32 cellular contexts compared by ENCODE assay signal in genomic region chr2:234555161-234555560, GRCh38.
"Had no signal": no experiment of that assay in that cellular context is flagged by ENCODE, and none has a peak within 500 bp of the region (broad histone marks: within the 10 kb centered on the region; RNA-seq: fewer than 3 reads in every experiment).

No MANE protein-coding gene starts in this region.

- H3K36me3 ChIP-seq: brain microvascular endothelial cell, cardiac muscle cell, SJCRH30, WERI-Rb-1 had no signal

- H3K4me3 ChIP-seq: cardiac muscle cell, SJCRH30, SK-N-MC had no signal

- H3K4me1 Mint-ChIP-seq: activated naive CD4-positive, alpha-beta T cell treated with anti-CD3 and anti-CD28 coated beads, Interleukin-2, amount 10 ng/mL, durations not matched to agents 7 days and 5 days; activated naive CD8-positive, alpha-beta T cell treated with anti-CD3 and anti-CD28 coated beads for 36 hours had no signal

- H3K36me3 Mint-ChIP-seq: activated CD4-positive, alpha-beta memory T cell treated with anti-CD3 and anti-CD28 coated beads for 36 hours; activated naive CD4-positive, alpha-beta T cell treated with anti-CD3 and anti-CD28 coated beads, Interleukin-2, amount 10 ng/mL, durations not matched to agents 7 days and 5 days; activated naive CD8-positive, alpha-beta T cell treated with anti-CD3 and anti-CD28 coated beads for 36 hours had no signal

- H3K27ac ChIP-seq: brain microvascular endothelial cell, cardiac muscle cell, SJCRH30, SK-N-MC, WERI-Rb-1 had no signal

- H3K9me3 Mint-ChIP-seq: activated naive CD8-positive, alpha-beta T cell treated with anti-CD3 and anti-CD28 coated beads for 36 hours; activated T-cell treated with anti-CD3 and anti-CD28 coated beads, Interleukin-2, amount 50 U/mL, for 4 hours had no signal

- H3K4me3 Mint-ChIP-seq: activated CD4-positive, alpha-beta memory T cell treated with anti-CD3 and anti-CD28 coated beads for 36 hours; activated CD4-positive, alpha-beta T cell treated with anti-CD3 and anti-CD28 coated beads for 36 hours; activated naive CD4-positive, alpha-beta T cell treated with anti-CD3 and anti-CD28 coated beads, Interleukin-2, amount 10 ng/mL, durations not matched to agents 7 days and 5 days; activated naive CD8-positive, alpha-beta T cell treated with anti-CD3 and anti-CD28 coated beads for 36 hours; activated T-cell treated with anti-CD3 and anti-CD28 coated beads, Interleukin-2, amount 50 U/mL, for 4 hours; activated T-helper 1 cell treated with anti-CD3 and anti-CD28 coated beads, Interleukin-12 subunit alpha, Interleukin-12 subunit beta, Interleukin-2, Interleukin-4 antibody, amounts not matched to agents 30 ng/mL and 10 ng/mL and 1 ng/mL, durations not matched to agents 14 hours and 24 hours and 36 hours; central memory CD8-positive, alpha-beta T cell had no signal

- H3K27me3 ChIP-seq: brain microvascular endothelial cell, cardiac muscle cell, SJCRH30 had no signal

- ATAC-seq: activated CD4-positive, alpha-beta T cell treated with anti-CD3 and anti-CD28 coated beads for 36 hours; activated T-cell treated with anti-CD3 and anti-CD28 coated beads, Interleukin-2, amount 50 U/mL, for 4 hours; Panc1 had no signal

- H3K27ac Mint-ChIP-seq: activated CD4-positive, alpha-beta memory T cell treated with anti-CD3 and anti-CD28 coated beads for 36 hours; activated CD4-positive, alpha-beta T cell treated with anti-CD3 and anti-CD28 coated beads for 36 hours; activated naive CD4-positive, alpha-beta T cell treated with anti-CD3 and anti-CD28 coated beads, Interleukin-2, amount 10 ng/mL, durations not matched to agents 7 days and 5 days; activated naive CD8-positive, alpha-beta T cell treated with anti-CD3 and anti-CD28 coated beads for 36 hours; activated T-helper 1 cell treated with anti-CD3 and anti-CD28 coated beads, Interleukin-12 subunit alpha, Interleukin-12 subunit beta, Interleukin-2, Interleukin-4 antibody, amounts not matched to agents 30 ng/mL and 10 ng/mL and 1 ng/mL, durations not matched to agents 14 hours and 24 hours and 36 hours had no signal

- DNase-seq: activated CD4-positive, alpha-beta memory T cell treated with anti-CD3 and anti-CD28 coated beads for 36 hours; activated CD4-positive, alpha-beta T cell treated with anti-CD3 and anti-CD28 coated beads for 36 hours; activated CD4-positive, alpha-beta T cell treated with anti-CD3 and anti-CD28 coated beads, Interleukin-2, amount 50 U/mL, for 1 hour; activated CD8-positive, alpha-beta memory T cell treated with anti-CD3 and anti-CD28 coated beads, Interleukin-2, amount 50 U/mL, for 4 hours; activated naive CD4-positive, alpha-beta T cell treated with anti-CD3 and anti-CD28 coated beads, Interleukin-2, amount 10 ng/mL, durations not matched to agents 7 days and 5 days; activated naive CD8-positive, alpha-beta T cell treated with anti-CD3 and anti-CD28 coated beads for 36 hours; activated T-cell treated with anti-CD3 and anti-CD28 coated beads for 4 hours; activated T-cell treated with anti-CD3 and anti-CD28 coated beads, Interleukin-2, amount 50 U/mL, for 4 hours; amniotic stem cell; aorta; Kasumi-1; MM.1S; NCI-H1092 treated with DMSO at 0.1 percent for 48 hours; NCI-H1417; NCI-H146; NCI-H187; NCI-H2081 treated with DMSO at 0.1 percent for 48 hours; NCI-H226; NCI-H446 treated with DMSO at 0.1 percent for 48 hours; NCI-H524; NCI-H69; NCI-H82; SHP77; T1000; WERI-Rb-1 had no signal
